14 cellular contexts compared by ENCODE assay signal in genomic region chr6:70586114-70586513, GRCh38. TPM values are rescaled to one million over a fixed set of nuclear protein-coding genes. Genes with fewer than 3 reads are reported as not detected.
DNase-seq lines count a peak whose midpoint lies in the region; ATAC-seq, FAIRE-seq and TF ChIP-seq lines count a peak whose summit lies in the region.
"Had no signal": no experiment of that assay in that cellular context is flagged by ENCODE, and none has a peak within 500 bp of the region (broad histone marks: within the 10 kb centered on the region; RNA-seq: fewer than 3 reads in every experiment).

No MANE protein-coding gene starts in this region.

- H3K4me1 ChIP-seq in PC-9 (replicated peaks; ENCODE audit: insufficient read depth): no peaks in the 10 kb centered on the region
- no peaks in the 10 kb centered on the region for H3K4me1 ChIP-seq in neuronal stem cell (ENCODE audit: control insufficient read depth in 2 of 2, insufficient read depth in 1 of 2, low read depth in 1 of 2, low read length in 2 of 2)
- H3K4me1 ChIP-seq: stomach had no signal

- POLR2A ChIA-PET in PC-9 (lab: Charles Lee; ENCODE audit: unreplicated experiment): no interaction called here

- WGBS in neuronal stem cell (ENCODE audit: extremely low coverage in 2 of 2, insufficient read length in 2 of 2, insufficient replicate concordance in 1 of 2), 2 donors: no CpG with 5 or more reads among the region's 1 CpG

- H3K79me2 ChIP-seq in PC-9 (ENCODE audit: low read depth): no peaks in the 10 kb centered on the region

- H3K4me3 ChIP-seq in PC-9: no peak overlapping the region
- no peak overlapping the region for H3K4me3 ChIP-seq in neuronal stem cell (ENCODE audit: low read length in 2 of 2)
- H3K4me3 ChIP-seq: stomach had no signal

- no peaks in the 10 kb centered on the region for H3K27me3 Mint-ChIP-seq in T-helper 2 cell treated with Interferon-gamma antibody and Interleukin-4, amounts not matched to agents 5 μg/mL and 100 μg/mL, for 36 hours (ENCODE audit: low read depth)

- ATAC-seq in GM19452 (IDR thresholded peaks at IDR 0.05; ENCODE audit: unreplicated experiment) (peak; percentile 92), HG02840 (IDR thresholded peaks at IDR 0.05; ENCODE audit: low FRiP score, unreplicated experiment) (peak; percentile 88), HG03457 (IDR thresholded peaks at IDR 0.05; ENCODE audit: unreplicated experiment) (peak; percentile 89)

- H3K4me1 Mint-ChIP-seq in T-helper 2 cell treated with Interferon-gamma antibody and Interleukin-4, amounts not matched to agents 5 μg/mL and 100 μg/mL, for 36 hours (ENCODE audit: low read depth): peaks cover 7% of the 10 kb centered on the region
- H3K4me1 Mint-ChIP-seq: CD14-positive monocyte, neural crest cell had no signal

- no peaks in the 10 kb centered on the region for H4K20me1 ChIP-seq in PC-9 (ENCODE audit: insufficient read depth)

- H3K4me2 ChIP-seq in PC-9 (no peak overlapping the region), neuronal stem cell (ENCODE audit: insufficient read depth, low read length, poor library complexity, severe bottlenecking) (no peak overlapping the region)

- no peak overlapping the region for H2BK120ac ChIP-seq in neuronal stem cell (ENCODE audit: low read depth, low read length)

- H2AK5ac ChIP-seq in neuronal stem cell (ENCODE audit: low read depth, low read length): no peak overlapping the region

- H3K23ac ChIP-seq in neuronal stem cell (ENCODE audit: low read depth, low read length, poor library complexity): no peak overlapping the region

- H3K9me2 ChIP-seq in PC-9 (ENCODE audit: insufficient read depth): no peaks in the 10 kb centered on the region

- no TSS peak for BruUV-seq in PC-9 (replicated peaks; lab: Mats Ljungman, UMichigan)

- H3K27me3 ChIP-seq in PC-9 (ENCODE audit: insufficient read depth, low read depth): no peaks in the 10 kb centered on the region
- H3K27me3 ChIP-seq in neuronal stem cell (ENCODE audit: control insufficient read depth in 3 of 3, insufficient read depth in 3 of 3, low read depth in 1 of 3, low read length in 3 of 3): no peaks in the 10 kb centered on the region
- H3K27me3 ChIP-seq: stomach had no signal

- H4K8ac ChIP-seq in neuronal stem cell (ENCODE audit: low read depth, low read length): no peak overlapping the region

- H3K4ac ChIP-seq in neuronal stem cell (ENCODE audit: low read length): no peak overlapping the region

- no peak overlapping the region for H3K9ac ChIP-seq in neuronal stem cell (ENCODE audit: low read depth, low read length, poor library complexity)

- CTCF ChIA-PET in PC-9 (lab: Charles Lee): no interaction called here

- no peak overlapping the region for H3K4me3 Mint-ChIP-seq in T-helper 2 cell treated with Interferon-gamma antibody and Interleukin-4, amounts not matched to agents 5 μg/mL and 100 μg/mL, for 36 hours
- H3K4me3 Mint-ChIP-seq: CD14-positive monocyte, neural crest cell had no signal

- H3F3A ChIP-seq in PC-9 (ENCODE audit: insufficient read depth, low read depth): no peaks in the 10 kb centered on the region

- no peak overlapping the region for H3K14ac ChIP-seq in neuronal stem cell (ENCODE audit: low read length)

- no peaks in the 10 kb centered on the region for H3K79me1 ChIP-seq in neuronal stem cell (ENCODE audit: low read depth, low read length)

- H2BK15ac ChIP-seq in neuronal stem cell (ENCODE audit: low read length): no peak overlapping the region

- H3K36me3 ChIP-seq in PC-9 (ENCODE audit: low read depth) (no peaks in the 10 kb centered on the region), neuronal stem cell (replicated peaks in 1 of 2; ENCODE audit: control insufficient read depth in 2 of 2, insufficient read depth in 2 of 2, low read length in 2 of 2) (peaks cover 8 to 85% of the 10 kb centered on the region in 2 donors)

- H2AFZ ChIP-seq in PC-9 (no peak overlapping the region), neuronal stem cell (ENCODE audit: low read length) (no peak overlapping the region)

- H3K27ac ChIP-seq in PC-9 (no peak overlapping the region), neuronal stem cell (replicated peaks; ENCODE audit: low read length) (no peak overlapping the region)
- H3K27ac ChIP-seq: stomach had no signal

- DNase-seq in GM18507 (ENCODE audit: extremely low spot score, insufficient read length, low read depth) (no peak), PC-9 (no peak), neuronal stem cell (ENCODE audit: low spot score) (no peak), NAMALWA (ENCODE audit: low spot score) (no peak)
- no peak for DNase-seq in T-helper 2 cell treated with Interferon-gamma antibody and Interleukin-4, amounts not matched to agents 5 μg/mL and 100 μg/mL, for 36 hours (ENCODE audit: low spot score)
- DNase-seq: amniotic stem cell, NCI-H146, stomach had no signal

- H3K9me3 Mint-ChIP-seq in T-helper 2 cell treated with Interferon-gamma antibody and Interleukin-4, amounts not matched to agents 5 μg/mL and 100 μg/mL, for 36 hours: no peaks in the 10 kb centered on the region
- H3K9me3 Mint-ChIP-seq: CD14-positive monocyte, neural crest cell had no signal

- intact Hi-C loops in PC-9 (cut with micrococcal nuclease; ENCODE audit: unreplicated experiment): no loop called here

- no peak overlapping the region for H4K91ac ChIP-seq in neuronal stem cell (ENCODE audit: low read depth, low read length, poor library complexity)

- H2BK12ac ChIP-seq in neuronal stem cell (ENCODE audit: low read length): no peak overlapping the region

- H3K18ac ChIP-seq in neuronal stem cell (ENCODE audit: low read length): no peak overlapping the region

- H3K36me3 Mint-ChIP-seq in T-helper 2 cell treated with Interferon-gamma antibody and Interleukin-4, amounts not matched to agents 5 μg/mL and 100 μg/mL, for 36 hours (ENCODE audit: low read depth): peaks cover 40% of the 10 kb centered on the region

- H3K9me3 ChIP-seq in PC-9 (ENCODE audit: insufficient read depth, low read depth): no peaks in the 10 kb centered on the region
- no peaks in the 10 kb centered on the region for H3K9me3 ChIP-seq in neuronal stem cell (replicated peaks in 1 of 2; ENCODE audit: control insufficient read depth in 2 of 2, insufficient read depth in 1 of 2, low read depth in 1 of 2, low read length in 2 of 2)
- H3K9me3 ChIP-seq: stomach had no signal

- peak; percentile 68 for FAIRE-seq in GM18507 (lab: Jason Lieb, UNC)
- FAIRE-seq: HTR-8/SVneo had no signal

- no peak overlapping the region for H3K27ac Mint-ChIP-seq in T-helper 2 cell treated with Interferon-gamma antibody and Interleukin-4, amounts not matched to agents 5 μg/mL and 100 μg/mL, for 36 hours
- H3K27ac Mint-ChIP-seq: CD14-positive monocyte had no signal

- TF ChIP-seq CTCF in PC-9 (conservative IDR thresholded peaks at IDR 0.05): no peak

- H2BK5ac ChIP-seq in neuronal stem cell (ENCODE audit: low read length): no peak overlapping the region

RNA-seq across cellular contexts. Expression of gene SDHAF4, which starts 19.4 kb away (rescaled TPM):
- 29.1 and 40.1 TPM in 2 replicates for total RNA-seq in PC-9 (2021)
- 68.9 TPM for polyA plus RNA-seq in neuronal stem cell (2013, experiment 1 of 2)
- polyA plus RNA-seq in neuronal stem cell (2013, experiment 2 of 2): 69.0 TPM
